8 cellular contexts compared by ENCODE assay signal in the genomic region with DNA sequence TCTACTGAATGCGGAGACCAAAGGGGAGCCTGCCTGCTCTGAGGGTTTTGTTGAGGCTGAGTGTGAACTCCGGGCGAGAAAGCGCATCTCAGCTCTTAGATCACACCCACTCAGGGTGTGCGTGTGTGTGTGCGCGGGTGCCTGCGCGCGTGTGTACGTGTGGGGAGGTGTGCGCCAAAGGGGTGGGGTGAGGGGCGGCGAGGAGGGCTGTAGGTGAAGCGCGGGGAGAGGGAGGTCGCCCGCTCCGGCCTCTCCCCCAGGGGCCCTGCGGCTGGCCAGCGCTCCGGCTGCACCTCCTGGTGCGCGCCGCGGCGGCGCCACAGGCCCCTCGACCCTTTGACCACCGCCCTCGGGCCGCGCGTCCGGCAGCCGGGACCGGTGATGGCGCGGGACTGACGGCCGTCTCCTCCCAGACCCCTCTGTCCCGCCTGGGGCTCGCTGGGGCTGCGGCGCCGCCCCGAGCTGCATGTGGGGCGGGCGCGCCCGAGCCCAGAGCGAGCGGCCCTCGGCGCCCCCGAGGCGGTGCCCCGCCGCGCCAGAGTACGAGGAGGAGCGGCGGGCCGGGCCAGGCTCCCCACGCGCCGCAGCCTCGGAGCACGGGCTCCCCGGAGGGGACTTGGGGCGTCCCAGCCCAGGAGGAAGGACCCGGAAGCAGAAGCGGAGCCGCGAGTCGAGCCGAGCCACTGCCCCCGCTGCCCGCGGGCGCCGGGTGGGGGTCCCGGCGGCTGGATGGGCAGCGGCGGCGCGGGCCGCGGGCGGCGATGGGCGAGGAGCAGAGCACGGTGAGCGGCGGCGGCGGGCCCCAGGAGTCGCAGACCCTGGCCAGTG. TPM values are rescaled to one million over a fixed set of nuclear protein-coding genes. Genes with fewer than 3 reads are reported as not detected.
DNase-seq lines count a peak whose midpoint lies in the region; ATAC-seq, FAIRE-seq and TF ChIP-seq lines count a peak whose summit lies in the region.

A gene with protein sequence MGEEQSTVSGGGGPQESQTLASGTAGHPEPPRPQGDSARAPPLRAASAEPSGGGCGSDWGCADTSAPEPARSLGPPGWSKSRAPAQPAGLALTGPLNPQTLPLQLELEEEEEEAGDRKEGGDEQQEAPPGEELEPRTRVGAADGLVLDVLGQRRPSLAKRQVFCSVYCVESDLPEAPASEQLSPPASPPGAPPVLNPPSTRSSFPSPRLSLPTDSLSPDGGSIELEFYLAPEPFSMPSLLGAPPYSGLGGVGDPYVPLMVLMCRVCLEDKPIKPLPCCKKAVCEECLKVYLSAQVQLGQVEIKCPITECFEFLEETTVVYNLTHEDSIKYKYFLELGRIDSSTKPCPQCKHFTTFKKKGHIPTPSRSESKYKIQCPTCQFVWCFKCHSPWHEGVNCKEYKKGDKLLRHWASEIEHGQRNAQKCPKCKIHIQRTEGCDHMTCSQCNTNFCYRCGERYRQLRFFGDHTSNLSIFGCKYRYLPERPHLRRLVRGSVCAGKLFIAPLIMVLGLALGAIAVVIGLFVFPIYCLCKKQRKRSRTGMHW (plus strand): TSS at position 654 of the 828 bp plus-strand sequence. CDS start 108 bp downstream, at position 762.

- H4K20me1 ChIP-seq in astrocyte (ENCODE audit: insufficient read depth, low read length) = peaks cover 26% of the 10 kb centered on the region

- no peak for DNase-seq in AG04449 (ENCODE audit: low read depth, low spot score)
- DNase-seq in NCI-H460 (ENCODE audit: extremely low read depth, low read depth) = no peak
- DNase-seq in astrocyte (ENCODE audit: low read depth) = peak; percentile 70
- DNase-seq in left ventricle myocardium superior = peak; percentile 81
- peak; percentile 73 to 87 (median 82) for DNase-seq in ovary
- no peak for DNase-seq in Caco-2

- in situ Hi-C loops in GM18951 (cut with MboI; ENCODE audit: low sequenced_read_pairs, unreplicated experiment) = no loop called here

- H3K36me3 ChIP-seq in astrocyte (ENCODE audit: insufficient read depth, low read length) (peaks cover 6% of the 10 kb centered on the region), ovary (no peaks in the 10 kb centered on the region), Caco-2 (ENCODE audit: control insufficient read depth, insufficient read depth, low read length) (no peaks in the 10 kb centered on the region)

- POLR2A ChIA-PET in AG04449 (lab: Yijun Ruan, JAX) = interaction anchor here (0.6 to 1.1 kb wide), 6 partner anchors 13 to 340 kb away, joined by 3 to 5 read pairs (median 4); a partner anchor contains a TSS
- POLR2A ChIA-PET in Caco-2 (lab: Charles Lee) = no interaction called here

- H2AFZ ChIP-seq in astrocyte (ENCODE audit: low read depth, low read length) = peak within 1 kb of the TSS; percentile 70

- WGBS in ovary, 3 donors = 0 to 1% (median 0%) methylated on average over 48 to 99 of the region's 99 CpGs

- H3K27ac Mint-ChIP-seq in astrocyte (ENCODE audit: unreplicated experiment) (peak within 1 kb of the TSS; percentile 94), Caco-2 (ENCODE audit: unreplicated experiment) (no peak within 1 kb of the TSS)

- peak; percentile 83 for ATAC-seq in left ventricle myocardium superior
- no peak for ATAC-seq in HG02884 (IDR thresholded peaks at IDR 0.05; ENCODE audit: unreplicated experiment)

- H3K27me3 Mint-ChIP-seq in astrocyte (ENCODE audit: low read depth, unreplicated experiment) (no peaks in the 10 kb centered on the region), Caco-2 (ENCODE audit: insufficient read depth, unreplicated experiment) (no peaks in the 10 kb centered on the region)

- peaks cover 30% of the 10 kb centered on the region for H3K4me1 Mint-ChIP-seq in astrocyte (ENCODE audit: low read depth, unreplicated experiment)
- H3K4me1 Mint-ChIP-seq in Caco-2 (ENCODE audit: low read depth, unreplicated experiment) = no peaks in the 10 kb centered on the region

- H3K79me2 ChIP-seq in astrocyte (ENCODE audit: insufficient read depth, low read length) = peaks cover 56% of the 10 kb centered on the region

- H3K4me2 ChIP-seq in astrocyte (ENCODE audit: low read length) = peak within 1 kb of the TSS; percentile 88

- BruUV-seq in Caco-2 (replicated peaks; lab: Mats Ljungman, UMichigan) = no TSS peak

- H3K9me3 Mint-ChIP-seq in astrocyte (ENCODE audit: unreplicated experiment) = no peaks in the 10 kb centered on the region
- H3K9me3 Mint-ChIP-seq in Caco-2 (ENCODE audit: unreplicated experiment) = no peaks in the 10 kb centered on the region

- H3K27me3 ChIP-seq in astrocyte (ENCODE audit: insufficient read depth, low read length) (no peaks in the 10 kb centered on the region), ovary (no peaks in the 10 kb centered on the region), Caco-2 (replicated peaks; ENCODE audit: control insufficient read depth, insufficient read depth, low read length) (no peaks in the 10 kb centered on the region)

- peaks cover 33% of the 10 kb centered on the region for H3K4me1 ChIP-seq in astrocyte (ENCODE audit: insufficient read depth, low read length)
- peaks cover 4% of the 10 kb centered on the region for H3K4me1 ChIP-seq in ovary (ENCODE audit: insufficient read depth)
- no peaks in the 10 kb centered on the region for H3K4me1 ChIP-seq in Caco-2

- H3K4me3 ChIP-seq in AG04449 (ENCODE audit: low read depth, low read length) (peak within 1 kb of the TSS; percentile 86), astrocyte (ENCODE audit: insufficient read depth, low read depth, low read length) (peak within 1 kb of the TSS; percentile 80), ovary (peak within 1 kb of the TSS; percentile 47), Caco-2 (ENCODE audit: low read depth, low read length) (no peak within 1 kb of the TSS)

- no peak for FAIRE-seq in astrocyte (lab: Jason Lieb, UNC)

- CTCF ChIA-PET in AG04449 (lab: Yijun Ruan, JAX) (interaction anchor here (0.7 to 4.2 kb wide), 6 partner anchors 10 to 152 kb away, joined by 3 to 22 read pairs (median 4); no protein-coding TSS in a partner anchor), Caco-2 (lab: Charles Lee) (no interaction called here)

- peak; percentile 54 for TF ChIP-seq POLR2A in GM18951 (IDR thresholded peaks at IDR 0.05; ENCODE audit: extremely low read depth, insufficient read depth, insufficient read length)
- TF ChIP-seq POLR2A in ovary (IDR thresholded peaks at IDR 0.05) = peak; percentile 50

- TF ChIP-seq CTCF in AG04449 (IDR thresholded peaks at IDR 0.05; ENCODE audit: insufficient read depth, low read length, missing control alignments) (no peak), astrocyte (IDR thresholded peaks at IDR 0.05; ENCODE audit: insufficient read depth, low read depth, low read length) (no peak), ovary (IDR thresholded peaks at IDR 0.05) (peak in 1 of 3 donors; percentile 3), Caco-2 (IDR thresholded peaks at IDR 0.05; ENCODE audit: insufficient read depth in 1 of 2, low read depth in 1 of 2, low read length in 1 of 2, severe bottlenecking in 1 of 2, unreplicated experiment in 1 of 2) (no peak)

- H3K27ac ChIP-seq in astrocyte (ENCODE audit: low read depth, low read length) = peak within 1 kb of the TSS; percentile 87
- H3K27ac ChIP-seq in ovary = peak within 1 kb of the TSS; percentile 98 to 99

- H3K36me3 Mint-ChIP-seq in astrocyte (ENCODE audit: low read depth, unreplicated experiment) (peaks cover 5% of the 10 kb centered on the region), Caco-2 (ENCODE audit: insufficient read depth, unreplicated experiment) (no peaks in the 10 kb centered on the region)

- H3K9me3 ChIP-seq in astrocyte (ENCODE audit: insufficient read depth, low read depth, low read length) = no peaks in the 10 kb centered on the region
- no peaks in the 10 kb centered on the region for H3K9me3 ChIP-seq in ovary
- H3K9me3 ChIP-seq in Caco-2 = peaks cover 2% of the 10 kb centered on the region; the same call in 1 of the 2 replicates

- H3K4me3 Mint-ChIP-seq in astrocyte (ENCODE audit: unreplicated experiment) = peak within 1 kb of the TSS; percentile 95
- no peak within 1 kb of the TSS for H3K4me3 Mint-ChIP-seq in Caco-2 (ENCODE audit: unreplicated experiment)

- intact Hi-C loops in left ventricle myocardium superior (cut with micrococcal nuclease) (no loop called here), ovary (cut with DNase I) (loop anchor here in 2 of 4 donors (10.0 kb wide), 1 partner anchor 133 kb away; no protein-coding TSS in a partner anchor), Caco-2 (cut with micrococcal nuclease; ENCODE audit: unreplicated experiment) (no loop called here)

- no peak for TF ChIP-seq EP300 in ovary (IDR thresholded peaks at IDR 0.05)

- peak within 1 kb of the TSS; percentile 94 for H3K9ac ChIP-seq in astrocyte (ENCODE audit: low read length)

RNA-seq across cellular contexts. Expression of the gene that starts here (rescaled TPM):
- total RNA-seq in NCI-H460 (2014; rRNA removed; shearing (Covaris generic)) = 12.2 and 13.3 TPM in 2 replicates
- polyA plus RNA-seq in NCI-H460 (2014; cell fraction: nucleus; rRNA removed) = 7.1 and 15.6 TPM in 2 replicates
- total RNA-seq in astrocyte (49.4 and 53.3 TPM in 2 replicates), left ventricle myocardium superior (8.5 TPM), ovary (10 to 100 TPM; 26.0 to 40.4 (median 35.8) TPM), Caco-2 (2022) (0.09 and 0.39 TPM in 2 replicates)
- polyA plus RNA-seq in ovary = 10 to 100 TPM in 1 of 2 donors, 1 to 10 TPM in 1; 5.8 to 11.4 TPM

Comparison
In these comparisons a context has a peak if more than half of its experiments do, and no peak if none do; other contexts are left out.
1. DNase-seq: peak in astrocyte (single experiment), left ventricle myocardium superior (single experiment) and ovary (5 of 5); none in AG04449 (single experiment), NCI-H460 (single experiment) and Caco-2 (0 of 2).